Comparison of ENCODE assay signal across 1 cellular context in the genomic region with DNA sequence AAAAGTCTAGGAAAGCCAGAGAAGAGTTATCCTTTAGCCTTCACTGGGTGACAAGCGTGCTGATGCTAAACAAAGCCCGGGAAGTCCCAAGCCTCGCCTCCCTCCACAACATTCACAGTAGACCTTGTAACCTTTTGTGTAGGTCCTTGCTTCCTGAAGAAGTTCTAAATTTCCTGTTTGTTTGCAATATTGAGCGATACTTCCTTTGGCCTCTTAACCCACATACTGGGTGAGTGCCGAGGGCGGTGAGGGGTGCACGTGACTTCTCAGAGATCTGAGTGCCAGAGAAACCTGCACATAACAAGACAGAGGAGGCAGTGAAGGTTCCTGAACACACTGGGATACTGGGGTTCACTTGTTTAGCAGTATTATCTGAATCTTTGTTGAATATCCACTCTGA.
TF ChIP-seq lines count a peak whose summit lies in the region.

No MANE protein-coding gene starts in this region.

TF ChIP-seq in liver, 16 proteins besides CTCF, POLR2A, EP300 and RAD21:
- TF ChIP-seq, protein P1, sequence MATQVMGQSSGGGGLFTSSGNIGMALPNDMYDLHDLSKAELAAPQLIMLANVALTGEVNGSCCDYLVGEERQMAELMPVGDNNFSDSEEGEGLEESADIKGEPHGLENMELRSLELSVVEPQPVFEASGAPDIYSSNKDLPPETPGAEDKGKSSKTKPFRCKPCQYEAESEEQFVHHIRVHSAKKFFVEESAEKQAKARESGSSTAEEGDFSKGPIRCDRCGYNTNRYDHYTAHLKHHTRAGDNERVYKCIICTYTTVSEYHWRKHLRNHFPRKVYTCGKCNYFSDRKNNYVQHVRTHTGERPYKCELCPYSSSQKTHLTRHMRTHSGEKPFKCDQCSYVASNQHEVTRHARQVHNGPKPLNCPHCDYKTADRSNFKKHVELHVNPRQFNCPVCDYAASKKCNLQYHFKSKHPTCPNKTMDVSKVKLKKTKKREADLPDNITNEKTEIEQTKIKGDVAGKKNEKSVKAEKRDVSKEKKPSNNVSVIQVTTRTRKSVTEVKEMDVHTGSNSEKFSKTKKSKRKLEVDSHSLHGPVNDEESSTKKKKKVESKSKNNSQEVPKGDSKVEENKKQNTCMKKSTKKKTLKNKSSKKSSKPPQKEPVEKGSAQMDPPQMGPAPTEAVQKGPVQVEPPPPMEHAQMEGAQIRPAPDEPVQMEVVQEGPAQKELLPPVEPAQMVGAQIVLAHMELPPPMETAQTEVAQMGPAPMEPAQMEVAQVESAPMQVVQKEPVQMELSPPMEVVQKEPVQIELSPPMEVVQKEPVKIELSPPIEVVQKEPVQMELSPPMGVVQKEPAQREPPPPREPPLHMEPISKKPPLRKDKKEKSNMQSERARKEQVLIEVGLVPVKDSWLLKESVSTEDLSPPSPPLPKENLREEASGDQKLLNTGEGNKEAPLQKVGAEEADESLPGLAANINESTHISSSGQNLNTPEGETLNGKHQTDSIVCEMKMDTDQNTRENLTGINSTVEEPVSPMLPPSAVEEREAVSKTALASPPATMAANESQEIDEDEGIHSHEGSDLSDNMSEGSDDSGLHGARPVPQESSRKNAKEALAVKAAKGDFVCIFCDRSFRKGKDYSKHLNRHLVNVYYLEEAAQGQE (IDR thresholded peaks at IDR 0.05) = no peak
- TF ChIP-seq YY1 (IDR thresholded peaks at IDR 0.05) (no peak), GABPA (IDR thresholded peaks at IDR 0.05 in 1 of 2, conservative IDR thresholded peaks at IDR 0.05 in 1 of 2) (no peak), SP1 (IDR thresholded peaks at IDR 0.05) (peak; percentile 38), JUND (IDR thresholded peaks at IDR 0.05) (no peak), NR2F2 (IDR thresholded peaks at IDR 0.05) (peak; percentile 98), FOXA1 (IDR thresholded peaks at IDR 0.05) (no peak), HNF4G (IDR thresholded peaks at IDR 0.05) (no peak), EGR1 (IDR thresholded peaks at IDR 0.05; ENCODE audit: low read depth in 2 of 2) (peak in 1 of 2 donors; percentile 23), FOXA2 (IDR thresholded peaks at IDR 0.05) (no peak), RXRA (IDR thresholded peaks at IDR 0.05) (no peak), HNF4A (conservative IDR thresholded peaks at IDR 0.05) (no peak), TAF1 (conservative IDR thresholded peaks at IDR 0.05) (no peak)
- TF ChIP-seq, protein P2, sequence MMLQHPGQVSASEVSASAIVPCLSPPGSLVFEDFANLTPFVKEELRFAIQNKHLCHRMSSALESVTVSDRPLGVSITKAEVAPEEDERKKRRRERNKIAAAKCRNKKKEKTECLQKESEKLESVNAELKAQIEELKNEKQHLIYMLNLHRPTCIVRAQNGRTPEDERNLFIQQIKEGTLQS (IDR thresholded peaks at IDR 0.05) = no peak
- TF ChIP-seq, protein P3, sequence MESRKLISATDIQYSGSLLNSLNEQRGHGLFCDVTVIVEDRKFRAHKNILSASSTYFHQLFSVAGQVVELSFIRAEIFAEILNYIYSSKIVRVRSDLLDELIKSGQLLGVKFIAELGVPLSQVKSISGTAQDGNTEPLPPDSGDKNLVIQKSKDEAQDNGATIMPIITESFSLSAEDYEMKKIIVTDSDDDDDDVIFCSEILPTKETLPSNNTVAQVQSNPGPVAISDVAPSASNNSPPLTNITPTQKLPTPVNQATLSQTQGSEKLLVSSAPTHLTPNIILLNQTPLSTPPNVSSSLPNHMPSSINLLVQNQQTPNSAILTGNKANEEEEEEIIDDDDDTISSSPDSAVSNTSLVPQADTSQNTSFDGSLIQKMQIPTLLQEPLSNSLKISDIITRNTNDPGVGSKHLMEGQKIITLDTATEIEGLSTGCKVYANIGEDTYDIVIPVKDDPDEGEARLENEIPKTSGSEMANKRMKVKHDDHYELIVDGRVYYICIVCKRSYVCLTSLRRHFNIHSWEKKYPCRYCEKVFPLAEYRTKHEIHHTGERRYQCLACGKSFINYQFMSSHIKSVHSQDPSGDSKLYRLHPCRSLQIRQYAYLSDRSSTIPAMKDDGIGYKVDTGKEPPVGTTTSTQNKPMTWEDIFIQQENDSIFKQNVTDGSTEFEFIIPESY (IDR thresholded peaks at IDR 0.05) = no peak
- TF ChIP-seq, protein P4, sequence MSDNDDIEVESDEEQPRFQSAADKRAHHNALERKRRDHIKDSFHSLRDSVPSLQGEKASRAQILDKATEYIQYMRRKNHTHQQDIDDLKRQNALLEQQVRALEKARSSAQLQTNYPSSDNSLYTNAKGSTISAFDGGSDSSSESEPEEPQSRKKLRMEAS (IDR thresholded peaks at IDR 0.05) = peak; percentile 50
